In genomic region chr6:125780540-125781306, GRCh38 we compare ENCODE assay signal across 8 cellular contexts. TPM values are rescaled to one million over a fixed set of nuclear protein-coding genes. Genes with fewer than 3 reads are reported as not detected.
DNase-seq lines count a peak whose midpoint lies in the region; ATAC-seq and TF ChIP-seq lines count a peak whose summit lies in the region.

No MANE protein-coding gene starts in this region.

- no peaks in the 10 kb centered on the region for H3K36me3 ChIP-seq in WERI-Rb-1

- peak overlapping the region; percentile 16 for H3K27ac ChIP-seq in WERI-Rb-1

- no peak for TF ChIP-seq CTCF in AG09309 (IDR thresholded peaks at IDR 0.05; ENCODE audit: control insufficient read depth, insufficient read depth, low read depth, low read length, missing control alignments)
- no peak for TF ChIP-seq CTCF in WERI-Rb-1 (IDR thresholded peaks at IDR 0.05; ENCODE audit: low read depth, low read length)
- TF ChIP-seq CTCF in choroid plexus epithelial cell (conservative IDR thresholded peaks at IDR 0.05; ENCODE audit: low read depth, low read length), result peak; percentile 5

- DNase-seq in AG09309 (ENCODE audit: low read depth) (no peak), NCI-H2171 treated with DMSO at 0.1 percent for 48 hours (lab: John Stamatoyannopoulos, UW) (peak; percentile 90), WERI-Rb-1 (peak; percentile 32), choroid plexus epithelial cell (ENCODE audit: low read depth) (peak; percentile 87), left lobe of liver (ENCODE audit: low spot score) (peak; percentile 69)
- peak in 2 of 3 donors; percentile 30 to 40 for DNase-seq in stimulated activated CD4-positive, alpha-beta T cell treated with anti-CD3 and anti-CD28 coated beads, TNF-alpha, amount 100 ng/mL, for 1 hour (ENCODE audit: low read depth in 3 of 3, low spot score in 1 of 3)

- ATAC-seq in GM18868 (IDR thresholded peaks at IDR 0.05; ENCODE audit: unreplicated experiment), result peak; percentile 74
- peak; percentile 71 for ATAC-seq in HG03066 (IDR thresholded peaks at IDR 0.05; ENCODE audit: low read depth, unreplicated experiment)
- ATAC-seq in left lobe of liver, result peak; percentile 89

- peaks cover 4% of the 10 kb centered on the region for H3K9me3 ChIP-seq in WERI-Rb-1 (ENCODE audit: severe bottlenecking)

- H3K4me3 ChIP-seq in AG09309 (ENCODE audit: control insufficient read depth, low read depth, low read length) (peak overlapping the region; percentile 68), WERI-Rb-1 (ENCODE audit: low read depth, low read length) (peak overlapping the region; percentile 95), choroid plexus epithelial cell (ENCODE audit: low read depth, low read length) (peak overlapping the region; percentile 72)

- no peaks in the 10 kb centered on the region for H3K27me3 ChIP-seq in WERI-Rb-1 (ENCODE audit: insufficient read depth, low read depth, severe bottlenecking)

RNA-seq across cellular contexts. Expression of gene NCOA7, which starts 10.0 kb away (rescaled TPM):
- 12.4 TPM for total RNA-seq in left lobe of liver

RNA-seq across cellular contexts. Expression of gene HEY2, which starts 31.3 kb away (rescaled TPM):
- total RNA-seq in left lobe of liver, result 2.3 TPM
